In genomic region chr20:22447448-22447778, GRCh38 we compare ENCODE assay signal across 28 cellular contexts.
"Had no signal": no experiment of that assay in that cellular context is flagged by ENCODE, and none has a peak within 500 bp of the region (broad histone marks: within the 10 kb centered on the region; RNA-seq: fewer than 3 reads in every experiment).

No MANE protein-coding gene starts in this region.

- H3K4me3 ChIP-seq: body of pancreas, heart right ventricle, left ventricle myocardium inferior, psoas muscle, smooth muscle cell, upper lobe of left lung had no signal

- DNase-seq: activated CD4-positive, alpha-beta T cell treated with anti-CD3 and anti-CD28 coated beads for 4 hours; activated CD4-positive, alpha-beta T cell treated with anti-CD3 and anti-CD28 coated beads, Interleukin-2, amount 50 U/mL, for 4 hours; activated naive CD4-positive, alpha-beta T cell; activated T-cell treated with anti-CD3 and anti-CD28 coated beads for 4 hours; activated T-cell treated with anti-CD3 and anti-CD28 coated beads, Interleukin-2, amount 50 U/mL, for 72 hours; aorta; caudate nucleus; cortex of kidney; effector memory CD8-positive, alpha-beta T cell; foreskin melanocyte; heart right ventricle; left ventricle myocardium inferior; naive thymus-derived CD8-positive, alpha-beta T cell; occipital lobe; stimulated activated CD4-positive, alpha-beta T cell treated with anti-CD3 and anti-CD28 coated beads, Interleukin-1b, Interleukin-23, amount 100 ng/mL, for 48 hours; stimulated activated CD4-positive, alpha-beta T cell treated with anti-CD3 and anti-CD28 coated beads, Interleukin-4, amount 100 ng/mL, for 4 hours; stimulated activated CD8-positive, alpha-beta memory T cell treated with anti-CD3 and anti-CD28 coated beads, Interleukin-4, amount 100 ng/mL, for 48 hours; stimulated activated naive CD8-positive, alpha-beta T cell treated with anti-CD3 and anti-CD28 coated beads, Interleukin-15, amount 100 ng/mL, for 72 hours; substantia nigra; T-helper 1 cell had no signal

- H3K27ac ChIP-seq: heart right ventricle, left ventricle myocardium inferior, parathyroid adenoma, psoas muscle had no signal

- H3K36me3 ChIP-seq: heart right ventricle, left ventricle myocardium inferior, upper lobe of left lung had no signal

- H3K4me1 ChIP-seq: heart right ventricle, left ventricle myocardium inferior, parathyroid adenoma, psoas muscle had no signal

- H3K27me3 ChIP-seq: body of pancreas, upper lobe of left lung had no signal

- ATAC-seq: activated naive CD4-positive, alpha-beta T cell treated with anti-CD3 and anti-CD28 coated beads, Interleukin-2, amount 50 U/mL, for 72 hours; activated T-cell treated with anti-CD3 and anti-CD28 coated beads, Interleukin-2, amount 50 U/mL, for 72 hours; body of pancreas; effector memory CD8-positive, alpha-beta T cell; esophagus mucosa; heart right ventricle; naive thymus-derived CD8-positive, alpha-beta T cell; psoas muscle; stimulated activated memory B cell treated with anti-CD40 and anti-IgM and Interleukin-4, amounts not matched to agents 10 μg/mL and 1 μg/mL and 100 μg/mL, for 72 hours; stimulated activated naive CD8-positive, alpha-beta T cell treated with anti-CD3 and anti-CD28 coated beads, Interleukin-15, amount 100 ng/mL, for 72 hours had no signal

- H3K9me3 ChIP-seq: body of pancreas, left ventricle myocardium inferior, psoas muscle, upper lobe of left lung had no signal
